Comparison of ENCODE assay signal across 8 cellular contexts in genomic region chr1:32351077-32351858, GRCh38. TPM values are rescaled to one million over a fixed set of nuclear protein-coding genes. Genes with fewer than 3 reads are reported as not detected.
DNase-seq lines count a peak whose midpoint lies in the region; ATAC-seq and TF ChIP-seq lines count a peak whose summit lies in the region.

No MANE protein-coding gene starts in this region.

- intact Hi-C loops in dorsolateral prefrontal cortex (cut with DNase I) = loop anchor here (1.0 to 2.0 kb wide), 3 partner anchors 13 to 16 kb away; partner anchors contain the start of gene MARCKSL1 (in 1 of the 2)
- intact Hi-C loops in lower leg skin (cut with DNase I; ENCODE audit: low total_unique reads) = no loop called here

- no peaks in the 10 kb centered on the region for H3K27me3 ChIP-seq in dorsolateral prefrontal cortex

- 2 to 3% methylated on average over 50 to 54 of the region's 75 CpGs for WGBS in lower leg skin, 2 donors

- peak; percentile 91 for ATAC-seq in GM19351 (IDR thresholded peaks at IDR 0.05; ENCODE audit: unreplicated experiment)
- ATAC-seq in HG03521 (IDR thresholded peaks at IDR 0.05; ENCODE audit: unreplicated experiment) = peak; percentile 85

- TF ChIP-seq CTCF in dorsolateral prefrontal cortex (IDR thresholded peaks at IDR 0.05 in 54 of 56, conservative IDR thresholded peaks at IDR 0.05 in 2 of 56; ENCODE audit: low read depth in 1 of 56, partially characterized antibody in 56 of 56) (peak; percentile 48 to 84 (median 68)), lower leg skin (IDR thresholded peaks at IDR 0.05) (no peak)

- H3K27ac ChIP-seq in dorsolateral prefrontal cortex = peak overlapping the region; percentile 81 to 99 (median 98)

- peak overlapping the region; percentile 44 to 93 (median 80) for H3K4me3 ChIP-seq in dorsolateral prefrontal cortex
- peak overlapping the region; percentile 68 for H3K4me3 ChIP-seq in lower leg skin (ENCODE audit: low read depth, poor library complexity, severe bottlenecking)

- DNase-seq in CD1c-positive myeloid dendritic cell (ENCODE audit: extremely low spot score) (peak; percentile 89), NCI-H69 (lab: John Stamatoyannopoulos, UW) (peak; percentile 95), dorsolateral prefrontal cortex (peak; percentile 75 to 92 (median 86)), lower leg skin (ENCODE audit: low spot score in 2 of 2) (peak; percentile 92 to 99)
- DNase-seq in activated CD4-positive, alpha-beta T cell treated with anti-CD3 and anti-CD28 coated beads, Interleukin-2, amount 50 U/mL, for 4 hours = peak; percentile 87 to 91
- peak; percentile 91 for DNase-seq in stimulated activated CD4-positive, alpha-beta T cell treated with anti-CD3 and anti-CD28 coated beads, Interleukin-4, amount 100 ng/mL, for 4 hours

- TF ChIP-seq POLR2A in lower leg skin (IDR thresholded peaks at IDR 0.05) = peak in 1 of 2 donors; percentile 75

RNA-seq across cellular contexts. Expression of gene FAM229A, which starts 11.0 kb away (rescaled TPM):
- total RNA-seq in dorsolateral prefrontal cortex = 10 to 100 TPM in 59 of 120 experiments, 1 to 10 TPM in 61; 4.0 to 24.0 (median 9.9) TPM
- 10 to 100 TPM in 2 of 4 donors, 1 to 10 TPM in 2; 7.2 to 20.1 (median 8.7) TPM for total RNA-seq in lower leg skin

RNA-seq across cellular contexts. Expression of gene TSSK3, which starts 11.1 kb away (rescaled TPM):
- 10 to 100 TPM in 8 of 120 experiments, 1 to 10 TPM in 111, not detected in 1; 1.2 to 16.0 (median 5.1) TPM for total RNA-seq in dorsolateral prefrontal cortex
- total RNA-seq in lower leg skin = 1 to 10 TPM in 1 of 4 donors, under 1 TPM in 2, not detected in 1; 0.42 to 1.5 (median 0.84) TPM

RNA-seq across cellular contexts. Expression of gene MARCKSL1, which starts 15.2 kb away (rescaled TPM):
- 100 to 1,000 TPM in 117 of 120 experiments, 10 to 100 TPM in 3; 90.1 to 633 (median 196) TPM for total RNA-seq in dorsolateral prefrontal cortex
- 10 to 100 TPM in 2 of 4 donors, 1 to 10 TPM in 2; 6.9 to 21.0 (median 11.1) TPM for total RNA-seq in lower leg skin

RNA-seq across cellular contexts. Expression of gene BSDC1, which starts 43.0 kb away (rescaled TPM):
- total RNA-seq in dorsolateral prefrontal cortex (100 to 1,000 TPM in 79 of 120 experiments, 10 to 100 TPM in 41; 87.5 to 123 (median 103) TPM), lower leg skin (100 to 1,000 TPM in 3 of 4 donors, 10 to 100 TPM in 1; 72.5 to 147 (median 105) TPM)

RNA-seq across cellular contexts. Expression of gene HDAC1, which starts 59.4 kb away (rescaled TPM):
- 10 to 100 TPM; 16.3 to 56.0 (median 29.8) TPM for total RNA-seq in dorsolateral prefrontal cortex
- 10 to 100 TPM; 45.7 to 53.9 (median 47.9) TPM for total RNA-seq in lower leg skin

Comparison
In these comparisons a context has a peak if more than half of its experiments do, and no peak if none do; other contexts are left out.
1. Peak in every context shown above with its lines: DNase-seq, ATAC-seq, H3K4me3 ChIP-seq and H3K27ac ChIP-seq.
2. CTCF ChIP-seq: peak in dorsolateral prefrontal cortex (56 of 56); none in lower leg skin (0 of 3).
3. RNA of gene MARCKSL1, which starts 15.2 kb away (total RNA-seq): 90.1 to 633 TPM in dorsolateral prefrontal cortex; 6.9 to 21.0 TPM in lower leg skin; every median in the first group is over 4 times any median in the second.